Comparison of ENCODE assay signal across 15 cellular contexts in genomic region chr2:98175811-98176210, GRCh38.
DNase-seq lines count a peak whose midpoint lies in the region; ATAC-seq and TF ChIP-seq lines count a peak whose summit lies in the region.
"Had no signal": no experiment of that assay in that cellular context is flagged by ENCODE, and none has a peak within 500 bp of the region (broad histone marks: within the 10 kb centered on the region; RNA-seq: fewer than 3 reads in every experiment).

No MANE protein-coding gene starts in this region.

- H3K4me2 ChIP-seq in GM23338, result no peak overlapping the region
- no peak overlapping the region for H3K4me2 ChIP-seq in SK-N-SH

- H3K9me2 ChIP-seq in GM23338 (ENCODE audit: insufficient read depth) (0 out of 2 replicates have a peak, but pooled peaks cover 3% of the 10 kb centered on the region), SK-N-SH (no peaks in the 10 kb centered on the region; the same call in 1 of the 2 replicates)

- DNase-seq in EH (ENCODE audit: low read depth), result peak; percentile 1
- peak; percentile 65 for DNase-seq in GM23338 (ENCODE audit: low spot score)
- DNase-seq in SK-N-SH, result no peak
- DNase-seq in left colon, result peak in 1 of 2 donors; percentile 61
- no peak for DNase-seq in foreskin fibroblast
- DNase-seq in islet precursor cell, result no peak
- no peak for DNase-seq in cerebellar nuclear complex (lab: John Stamatoyannopoulos, UW)
- DNase-seq: activated effector memory CD4-positive, alpha-beta T cell treated with Interleukin-2 at 50 U/mL for 16 hours; DMS79; HFFc6; NK-92 treated with Interleukin-12 subunit alpha and Interleukin-12 subunit beta, amount 100 ng/mL, for 24 hours; nucleus accumbens had no signal

- ATAC-seq in GM23338 (peak; percentile 90), left colon (peak; percentile 95), HG02938 (IDR thresholded peaks at IDR 0.05; ENCODE audit: unreplicated experiment) (no peak)

- H3K4me3 ChIP-seq in GM23338 (no peak overlapping the region), SK-N-SH (ENCODE audit: low read depth in 2 of 2, low read length in 1 of 2) (no peak overlapping the region), foreskin fibroblast (ENCODE audit: low read depth in 1 of 2, low read length in 2 of 2) (no peak overlapping the region)
- H3K4me3 ChIP-seq: vagina had no signal

- no peak for TF ChIP-seq EP300 in SK-N-SH (IDR thresholded peaks at IDR 0.05; ENCODE audit: borderline replicate concordance in 1 of 2, low read depth in 1 of 2, low read length in 1 of 2)

- no peak overlapping the region for H3K27ac ChIP-seq in GM23338 (ENCODE audit: low read depth)
- H3K27ac ChIP-seq in SK-N-SH (ENCODE audit: low read depth in 2 of 2, low read length in 1 of 2), result no peak overlapping the region
- H3K27ac ChIP-seq: HL-60, vagina had no signal

- no peaks in the 10 kb centered on the region; the same call in 2 of the 3 replicates for H3K9me3 Mint-ChIP-seq in GM23338
- H3K9me3 Mint-ChIP-seq: HFFc6 had no signal

- H3K27me3 Mint-ChIP-seq in GM23338 (ENCODE audit: insufficient read depth, low read depth, poor library complexity), result peaks cover 5% of the 10 kb centered on the region

- no peaks in the 10 kb centered on the region for H3F3A ChIP-seq in GM23338 (replicated peaks; ENCODE audit: low read depth)
- H3F3A ChIP-seq in SK-N-SH (replicated peaks; ENCODE audit: insufficient read depth), result no peaks in the 10 kb centered on the region

- no peaks in the 10 kb centered on the region; the same call in 2 of the 3 replicates for H3K36me3 Mint-ChIP-seq in GM23338 (ENCODE audit: low read depth)

- no peaks in the 10 kb centered on the region for H4K20me1 ChIP-seq in GM23338 (replicated peaks; ENCODE audit: insufficient read depth)
- H4K20me1 ChIP-seq in SK-N-SH (ENCODE audit: insufficient read depth), result no peaks in the 10 kb centered on the region

- no peak overlapping the region for H2AFZ ChIP-seq in GM23338
- H2AFZ ChIP-seq in SK-N-SH (ENCODE audit: low read depth), result no peak overlapping the region

- peaks cover 21% of the 10 kb centered on the region for H3K4me1 Mint-ChIP-seq in GM23338

- H3K4me3 Mint-ChIP-seq in GM23338, result no peak overlapping the region
- H3K4me3 Mint-ChIP-seq: HFFc6 had no signal

- TF ChIP-seq CTCF in GM23338 (conservative IDR thresholded peaks at IDR 0.05; ENCODE audit: low read depth in 2 of 2) (peak; percentile 21 to 62; a peak in 3 of 4 replicates), SK-N-SH (IDR thresholded peaks at IDR 0.05) (no peak), foreskin fibroblast (IDR thresholded peaks at IDR 0.05; ENCODE audit: low read depth, low read length) (no peak)

- 4% methylated on average over 6 of the region's 6 CpGs for WGBS in SK-N-SH (ENCODE audit: low lambda C conversion rate)

- H3K27ac Mint-ChIP-seq in GM23338, result no peak overlapping the region
- H3K27ac Mint-ChIP-seq: HFFc6 had no signal

- H3K27me3 ChIP-seq in GM23338 (ENCODE audit: insufficient read depth), result no peaks in the 10 kb centered on the region
- peaks cover 17% of the 10 kb centered on the region; the same call in 1 of the 2 replicates for H3K27me3 ChIP-seq in SK-N-SH (ENCODE audit: insufficient read depth)
- H3K27me3 ChIP-seq: vagina had no signal

- intact Hi-C loops in left colon (cut with DNase I, micrococcal nuclease), result no loop called here

- CTCF ChIA-PET in SK-N-SH (lab: Yijun Ruan, JAX), result interaction anchor here (1.1 to 1.6 kb wide), 2 partner anchors 209 to 369 kb away, joined by 3 to 4 read pairs; no protein-coding TSS in a partner anchor

- H3K36me3 ChIP-seq in GM23338 (ENCODE audit: insufficient read depth) (no peaks in the 10 kb centered on the region), SK-N-SH (replicated peaks in 1 of 2; ENCODE audit: control insufficient read depth in 1 of 2, insufficient read depth in 2 of 2, low read length in 1 of 2) (no peaks in the 10 kb centered on the region)
- H3K36me3 ChIP-seq: vagina had no signal

- H3K79me2 ChIP-seq in GM23338 (replicated peaks; ENCODE audit: insufficient read depth) (no peaks in the 10 kb centered on the region), SK-N-SH (ENCODE audit: insufficient read depth) (no peaks in the 10 kb centered on the region)

- peaks cover 11% of the 10 kb centered on the region; the same call in 1 of the 2 replicates for H3K4me1 ChIP-seq in GM23338 (ENCODE audit: insufficient read depth)
- no peaks in the 10 kb centered on the region for H3K4me1 ChIP-seq in SK-N-SH (ENCODE audit: control insufficient read depth in 1 of 2, insufficient read depth in 2 of 2, low read depth in 1 of 2, low read length in 1 of 2)
- H3K4me1 ChIP-seq: vagina had no signal

- TF ChIP-seq RAD21 in SK-N-SH (IDR thresholded peaks at IDR 0.05; ENCODE audit: low read length), result peak; percentile 28; the same call in 1 of the 2 replicates

- no peaks in the 10 kb centered on the region for H3K9me3 ChIP-seq in SK-N-SH
- H3K9me3 ChIP-seq: vagina had no signal

- POLR2A ChIA-PET in SK-N-SH (lab: Yijun Ruan, JAX), result no interaction called here

- H3K9ac ChIP-seq in SK-N-SH, result no peak overlapping the region

TF ChIP-seq in SK-N-SH, 30 proteins besides CTCF, POLR2A, EP300 and RAD21:
- TF ChIP-seq IRF3 (IDR thresholded peaks at IDR 0.05; ENCODE audit: low read depth, low read length), result no peak
- no peak for TF ChIP-seq RXRA (IDR thresholded peaks at IDR 0.05; ENCODE audit: borderline replicate concordance, low read depth)
- TF ChIP-seq GATA2 (CRISPR knock-in tag; IDR thresholded peaks at IDR 0.05), result no peak
- no peak for TF ChIP-seq FOSL2 (IDR thresholded peaks at IDR 0.05; ENCODE audit: borderline replicate concordance, low read depth)
- TF ChIP-seq FOXJ3 (CRISPR knock-in tag; IDR thresholded peaks at IDR 0.05), result no peak
- no peak for TF ChIP-seq JUND (IDR thresholded peaks at IDR 0.05)
- TF ChIP-seq NFIC (IDR thresholded peaks at IDR 0.05; ENCODE audit: borderline replicate concordance), result no peak
- TF ChIP-seq USF1 (IDR thresholded peaks at IDR 0.05; ENCODE audit: borderline replicate concordance, low read depth), result no peak
- TF ChIP-seq MAX (IDR thresholded peaks at IDR 0.05; ENCODE audit: low read depth), result no peak
- TF ChIP-seq CHD2 (IDR thresholded peaks at IDR 0.05; ENCODE audit: low read length, partially characterized antibody), result no peak
- no peak for TF ChIP-seq GABPA (IDR thresholded peaks at IDR 0.05; ENCODE audit: low read depth)

Comparison
In these comparisons a context has a peak if more than half of its experiments do, and no peak if none do; other contexts are left out.
1. DNase-seq: peak in EH (single experiment) and GM23338 (single experiment); none in SK-N-SH (single experiment), foreskin fibroblast (0 of 2), islet precursor cell (single experiment) and cerebellar nuclear complex (0 of 2).
2. CTCF ChIP-seq: peak in GM23338 (2 of 2); none in SK-N-SH (single experiment) and foreskin fibroblast (single experiment).